8 cellular contexts compared by ENCODE assay signal in the genomic region with DNA sequence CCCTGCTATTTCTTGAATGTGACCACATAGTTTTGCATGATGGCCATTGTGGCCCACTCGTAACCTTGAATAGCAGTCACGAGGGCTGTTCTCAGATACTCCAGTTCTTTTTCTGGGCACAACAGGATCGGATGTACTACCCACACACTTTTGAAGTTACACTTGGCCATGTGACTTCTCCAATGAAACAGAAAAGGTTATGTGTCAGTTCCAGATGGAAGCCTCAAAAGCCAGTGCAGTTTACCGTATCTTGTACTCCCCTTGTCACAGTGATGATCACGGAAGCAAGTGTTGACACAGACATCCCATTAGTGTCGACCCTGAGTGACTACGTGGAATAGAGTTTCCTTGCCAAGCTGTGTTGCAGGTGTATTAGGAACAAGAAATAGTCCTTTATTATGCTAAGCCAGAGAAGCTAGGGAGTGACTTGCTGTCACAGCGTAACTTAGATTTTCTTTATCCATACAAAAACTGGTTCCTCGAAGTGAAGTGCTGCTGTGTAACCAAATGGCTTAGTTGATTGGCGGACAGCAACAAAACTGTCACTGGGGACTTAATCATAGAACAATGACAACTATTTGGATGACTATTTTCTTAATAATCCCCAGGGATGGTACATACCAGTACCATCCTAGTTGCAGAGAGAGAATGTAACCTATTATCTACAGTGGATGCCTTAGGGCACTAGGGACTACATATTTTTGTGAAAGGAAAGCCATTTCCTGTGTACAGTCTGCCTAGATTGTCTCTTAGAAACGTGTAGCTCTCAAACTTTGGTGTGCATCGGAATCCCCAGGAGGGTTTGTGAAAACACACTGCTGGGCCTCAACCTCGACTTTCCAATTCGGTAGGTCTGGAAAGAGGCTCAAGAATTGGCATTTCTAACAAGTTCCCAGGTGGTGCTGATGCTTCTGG.
A peak's percentile ranks its signal among the peaks of the same experiment; 100 is the strongest.
DNase-seq lines count a peak whose midpoint lies in the region; ATAC-seq lines count a peak whose summit lies in the region.

No MANE protein-coding gene starts in this region.

- DNase-seq in AG08395 (ENCODE audit: low spot score) (peak; percentile 43), iris pigment epithelial cell (ENCODE audit: low read depth) (peak; percentile 33), SIG-M5 (lab: John Stamatoyannopoulos, UW) (no peak), NCI-H524 treated with DMSO at 0.1 percent for 48 hours (lab: John Stamatoyannopoulos, UW) (no peak), midbrain (lab: John Stamatoyannopoulos, UW) (no peak), NCI-H1436 treated with DMSO at 0.1 percent for 48 hours (lab: John Stamatoyannopoulos, UW) (no peak)

- H3K36me3 Mint-ChIP-seq in T-helper 1 cell treated with Interleukin-12 subunit alpha and Interleukin-12 subunit beta and Interleukin-4 antibody, amounts not matched to agents 30 μg/mL and 1 μg/mL, for 36 hours (ENCODE audit: low read depth): no peaks in the 10 kb centered on the region

- peak; percentile 82 for ATAC-seq in GM21529 (IDR thresholded peaks at IDR 0.05; ENCODE audit: unreplicated experiment)

- no peaks in the 10 kb centered on the region for H3K9me3 Mint-ChIP-seq in T-helper 1 cell treated with Interleukin-12 subunit alpha and Interleukin-12 subunit beta and Interleukin-4 antibody, amounts not matched to agents 30 μg/mL and 1 μg/mL, for 36 hours

- H3K27me3 Mint-ChIP-seq in T-helper 1 cell treated with Interleukin-12 subunit alpha and Interleukin-12 subunit beta and Interleukin-4 antibody, amounts not matched to agents 30 μg/mL and 1 μg/mL, for 36 hours (ENCODE audit: low read depth): no peaks in the 10 kb centered on the region

- H3K4me1 Mint-ChIP-seq in T-helper 1 cell treated with Interleukin-12 subunit alpha and Interleukin-12 subunit beta and Interleukin-4 antibody, amounts not matched to agents 30 μg/mL and 1 μg/mL, for 36 hours (ENCODE audit: low read depth): peaks cover 57% of the 10 kb centered on the region

- H3K27ac Mint-ChIP-seq in T-helper 1 cell treated with Interleukin-12 subunit alpha and Interleukin-12 subunit beta and Interleukin-4 antibody, amounts not matched to agents 30 μg/mL and 1 μg/mL, for 36 hours: peak overlapping the region; percentile 44

- H3K4me3 Mint-ChIP-seq in T-helper 1 cell treated with Interleukin-12 subunit alpha and Interleukin-12 subunit beta and Interleukin-4 antibody, amounts not matched to agents 30 μg/mL and 1 μg/mL, for 36 hours: no peak overlapping the region

Comparison
In these comparisons a context has a peak if more than half of its experiments do, and no peak if none do; other contexts are left out.
1. DNase-seq: peak in AG08395 (single experiment) and iris pigment epithelial cell (single experiment); none in SIG-M5 (single experiment), NCI-H524 treated with DMSO at 0.1 percent for 48 hours (single experiment), midbrain (single experiment) and NCI-H1436 treated with DMSO at 0.1 percent for 48 hours (single experiment).